In genomic region chr7:33091641-33092191, GRCh38 we compare ENCODE assay signal across 28 cellular contexts. TPM values are rescaled to one million over a fixed set of nuclear protein-coding genes. Genes with fewer than 3 reads are reported as not detected.
DNase-seq lines count a peak whose midpoint lies in the region; ATAC-seq and TF ChIP-seq lines count a peak whose summit lies in the region.
"Had no signal": no experiment of that assay in that cellular context is flagged by ENCODE, and none has a peak within 500 bp of the region (broad histone marks: within the 10 kb centered on the region; RNA-seq: fewer than 3 reads in every experiment).

No MANE protein-coding gene starts in this region.

- no peaks in the 10 kb centered on the region for H3K4me1 Mint-ChIP-seq in H9
- H3K4me1 Mint-ChIP-seq: CD8-positive, alpha-beta memory T cell had no signal

- H3K27me3 Mint-ChIP-seq in H9 (ENCODE audit: low read depth) = no peaks in the 10 kb centered on the region
- H3K27me3 Mint-ChIP-seq: activated CD4-positive, alpha-beta memory T cell treated with anti-CD3 and anti-CD28 coated beads, Interleukin-2, amount 10 ng/mL, durations not matched to agents 7 days and 5 days; CD8-positive, alpha-beta memory T cell; naive thymus-derived CD8-positive, alpha-beta T cell; type B pancreatic cell had no signal

- no peak overlapping the region for H3K4ac ChIP-seq in H9 (ENCODE audit: low read depth, low read length)

- H4K20me1 ChIP-seq in H9 (ENCODE audit: control insufficient read depth, insufficient read depth, insufficient read length) = no peaks in the 10 kb centered on the region
- H4K20me1 ChIP-seq in SK-N-SH (ENCODE audit: insufficient read depth) = no peaks in the 10 kb centered on the region
- no peaks in the 10 kb centered on the region for H4K20me1 ChIP-seq in Karpas-422 (ENCODE audit: insufficient read depth, low read depth, low read length)

- H3K36me3 Mint-ChIP-seq in H9 (ENCODE audit: insufficient read depth in 1 of 3, low read depth in 3 of 3) = peaks cover 10 to 27% (median 23%) of the 10 kb centered on the region in 3 experiments; a peak in 6 of 7 replicates

- no peak overlapping the region for H3K56ac ChIP-seq in H9 (ENCODE audit: insufficient read length, low read depth, low read length)

- no peaks in the 10 kb centered on the region for H3K23me2 ChIP-seq in H9 (ENCODE audit: insufficient read length, low read depth, low read length, poor library complexity, severe bottlenecking)

- no peak overlapping the region for H3K4me3 ChIP-seq in AG04450 (ENCODE audit: low read depth, low read length)
- H3K4me3 ChIP-seq in SK-N-SH (ENCODE audit: low read depth in 2 of 2, low read length in 1 of 2) = no peak overlapping the region
- H3K4me3 ChIP-seq in Karpas-422 (ENCODE audit: low read length) = no peak overlapping the region
- H3K4me3 ChIP-seq: left lung had no signal

- peak overlapping the region; percentile 35 for H3K27ac ChIP-seq in AG04450 (ENCODE audit: low read depth, low read length)
- H3K27ac ChIP-seq in H9 (ENCODE audit: insufficient read length, low read depth, low read length) = no peak overlapping the region
- no peak overlapping the region for H3K27ac ChIP-seq in SK-N-SH (ENCODE audit: low read depth in 2 of 2, low read length in 1 of 2)
- no peak overlapping the region for H3K27ac ChIP-seq in Karpas-422 (ENCODE audit: low read length)
- H3K27ac ChIP-seq: brain microvascular endothelial cell, HL-60, left lung had no signal

- H2BK12ac ChIP-seq in H9 (ENCODE audit: insufficient read length, low read depth, low read length) = no peak overlapping the region

- H3K4me2 ChIP-seq in H9 (ENCODE audit: insufficient read depth, insufficient read length, low read length) (no peak overlapping the region), SK-N-SH (no peak overlapping the region), Karpas-422 (ENCODE audit: low read depth, low read length, poor library complexity, severe bottlenecking) (no peak overlapping the region)

- no peak for TF ChIP-seq RAD21 in SK-N-SH (IDR thresholded peaks at IDR 0.05; ENCODE audit: low read length)

- no peak overlapping the region for H4K5ac ChIP-seq in H9 (ENCODE audit: insufficient read length, low read depth, low read length)

- no peak for DNase-seq in AG04450 (ENCODE audit: low read depth, low spot score)
- no peak for DNase-seq in H9
- DNase-seq in SK-N-SH = no peak
- no peak for DNase-seq in left lobe of liver (ENCODE audit: low spot score)
- DNase-seq in cerebellar cortex (ENCODE audit: low spot score) = no peak
- no peak for DNase-seq in Karpas-422
- DNase-seq in activated CD8-positive, alpha-beta memory T cell treated with anti-CD3 and anti-CD28 coated beads for 24 hours = no peak
- DNase-seq in glomerular visceral epithelial cell (ENCODE audit: extremely low spot score) = no peak
- DNase-seq: activated CD4-positive, alpha-beta memory T cell treated with anti-CD3 and anti-CD28 coated beads, Interleukin-2, amount 10 ng/mL, durations not matched to agents 7 days and 5 days; activated CD4-positive, CD25-positive, alpha-beta regulatory T cell treated with anti-CD3 and anti-CD28 coated beads, Interleukin-2, amount 50 U/mL, for 72 hours; activated effector memory CD4-positive, alpha-beta T cell treated with Interleukin-2 at 50 U/mL for 16 hours; brain microvascular endothelial cell; CD8-positive, alpha-beta memory T cell; DMS53; effector memory CD4-positive, alpha-beta T cell; GF-D8; GOT3; left lung; naive thymus-derived CD8-positive, alpha-beta T cell; NCI-H1105; NCI-H2029; NCI-H2227 treated with DMSO at 0.1 percent for 48 hours; NCI-H774; OCI-M1; SHP77 treated with DMSO at 0.1 percent for 48 hours; stimulated activated CD8-positive, alpha-beta memory T cell treated with anti-CD3 and anti-CD28 coated beads, Interleukin-4, amount 100 ng/mL, for 48 hours had no signal

- H4K8ac ChIP-seq in H9 (replicated peaks; ENCODE audit: insufficient read length, low read depth, low read length) = no peak overlapping the region

- no peak overlapping the region for H3K9ac ChIP-seq in H9 (ENCODE audit: extremely low read depth, insufficient read length, low read length)
- no peak overlapping the region for H3K9ac ChIP-seq in SK-N-SH
- no peak overlapping the region for H3K9ac ChIP-seq in Karpas-422 (ENCODE audit: low read length)

- H3K14ac ChIP-seq in H9 (ENCODE audit: insufficient read depth, low read length) = no peak overlapping the region

- no peak overlapping the region for H3K27ac Mint-ChIP-seq in H9
- H3K27ac Mint-ChIP-seq: activated CD4-positive, alpha-beta memory T cell treated with anti-CD3 and anti-CD28 coated beads, Interleukin-2, amount 10 ng/mL, durations not matched to agents 7 days and 5 days; type B pancreatic cell had no signal

- H3K4me1 ChIP-seq in H9 (ENCODE audit: insufficient read depth, low read length) (no peaks in the 10 kb centered on the region), SK-N-SH (ENCODE audit: control insufficient read depth in 1 of 2, insufficient read depth in 2 of 2, low read depth in 1 of 2, low read length in 1 of 2) (no peaks in the 10 kb centered on the region), Karpas-422 (ENCODE audit: low read length) (no peaks in the 10 kb centered on the region)
- H3K4me1 ChIP-seq: left lung had no signal

- no peak for TF ChIP-seq CTCF in AG04450 (IDR thresholded peaks at IDR 0.05; ENCODE audit: low read depth, low read length)
- peak; percentile 53 for TF ChIP-seq CTCF in H9 (conservative IDR thresholded peaks at IDR 0.05)
- TF ChIP-seq CTCF in SK-N-SH (IDR thresholded peaks at IDR 0.05) = 0 out of 2 replicates have a peak, but pooled peaks have one; percentile 6

- no peak overlapping the region for H3K18ac ChIP-seq in H9 (ENCODE audit: insufficient read length, low read depth, low read length)

- no peak overlapping the region for H2BK120ac ChIP-seq in H9 (ENCODE audit: low read depth, low read length, poor library complexity, severe bottlenecking)

- peak; percentile 26 for ATAC-seq in left lobe of liver
- ATAC-seq: left lung; naive thymus-derived CD8-positive, alpha-beta T cell had no signal

- no peak overlapping the region for H2AFZ ChIP-seq in H9 (ENCODE audit: low read length)
- H2AFZ ChIP-seq in SK-N-SH (ENCODE audit: low read depth) = no peak overlapping the region
- no peak overlapping the region for H2AFZ ChIP-seq in Karpas-422 (ENCODE audit: low read length)

- CTCF ChIA-PET in AG04450 (lab: Charles Lee) = interaction anchor here (1.0 to 2.2 kb wide), 2 partner anchors 17 to 245 kb away, joined by 3 to 9 read pairs; no protein-coding TSS in a partner anchor
- CTCF ChIA-PET in SK-N-SH (lab: Yijun Ruan, JAX) = interaction anchor here (1.0 to 2.4 kb wide), 3 partner anchors 11 to 325 kb away, joined by 3 to 13 read pairs (median 3); partner anchors contain the start of gene RP9

- no peak overlapping the region for H2AK5ac ChIP-seq in H9 (ENCODE audit: insufficient read length, low read length)

- H3K23ac ChIP-seq in H9 (ENCODE audit: insufficient read length, low read depth, low read length) = no peak overlapping the region

- H3K36me3 ChIP-seq in SK-N-SH (replicated peaks in 1 of 2; ENCODE audit: control insufficient read depth in 1 of 2, insufficient read depth in 2 of 2, low read length in 1 of 2) = peaks cover 19 to 27% of the 10 kb centered on the region in 2 experiments
- H3K36me3 ChIP-seq in Karpas-422 (ENCODE audit: insufficient read depth, low read length) = peaks cover 9% of the 10 kb centered on the region; the same call in 1 of the 2 replicates

- H3K4me3 Mint-ChIP-seq in H9 = no peak overlapping the region
- H3K4me3 Mint-ChIP-seq: activated CD4-positive, alpha-beta memory T cell treated with anti-CD3 and anti-CD28 coated beads, Interleukin-2, amount 10 ng/mL, durations not matched to agents 7 days and 5 days; CD8-positive, alpha-beta memory T cell; naive thymus-derived CD8-positive, alpha-beta T cell; type B pancreatic cell had no signal

- H2BK5ac ChIP-seq in H9 (ENCODE audit: insufficient read length, low read length) = no peak overlapping the region

- H3K9me3 Mint-ChIP-seq in H9 = no peaks in the 10 kb centered on the region
- H3K9me3 Mint-ChIP-seq: activated CD4-positive, alpha-beta memory T cell treated with anti-CD3 and anti-CD28 coated beads, Interleukin-2, amount 10 ng/mL, durations not matched to agents 7 days and 5 days; CD8-positive, alpha-beta memory T cell; naive thymus-derived CD8-positive, alpha-beta T cell; type B pancreatic cell had no signal

- no peak overlapping the region for H2BK20ac ChIP-seq in H9 (ENCODE audit: low read depth, low read length, poor library complexity, severe bottlenecking)

- H3F3A ChIP-seq in SK-N-SH (replicated peaks; ENCODE audit: insufficient read depth) = peaks cover 5% of the 10 kb centered on the region

- POLR2A ChIA-PET in AG04450 (lab: Yijun Ruan, JAX) (interaction anchor here (0.6 kb wide), 1 partner anchor 38 kb away, joined by 3 read pairs; no protein-coding TSS in a partner anchor), SK-N-SH (lab: Yijun Ruan, JAX) (no interaction called here)

- H3K79me1 ChIP-seq in H9 (ENCODE audit: insufficient read depth, low read depth, low read length, poor library complexity, severe bottlenecking) = no peaks in the 10 kb centered on the region

- no peak for TF ChIP-seq EP300 in SK-N-SH (IDR thresholded peaks at IDR 0.05; ENCODE audit: borderline replicate concordance in 1 of 2, low read depth in 1 of 2, low read length in 1 of 2)

- H4K91ac ChIP-seq in H9 (ENCODE audit: insufficient read length, low read depth, low read length) = no peak overlapping the region

- no peaks in the 10 kb centered on the region for H3K79me2 ChIP-seq in H9 (ENCODE audit: insufficient read depth, low read length)
- H3K79me2 ChIP-seq in SK-N-SH (ENCODE audit: insufficient read depth) = no peaks in the 10 kb centered on the region
- H3K79me2 ChIP-seq in Karpas-422 (ENCODE audit: low read length) = no peaks in the 10 kb centered on the region

- no peak overlapping the region for H3T11ph ChIP-seq in H9 (ENCODE audit: low read length)

- H2BK15ac ChIP-seq in H9 (ENCODE audit: low read depth, low read length) = no peak overlapping the region

- no CpG with 5 or more reads among the region's 5 CpGs for WGBS in H9 (ENCODE audit: extremely low coverage, insufficient read length, low lambda C conversion rate)
- WGBS in SK-N-SH (ENCODE audit: low lambda C conversion rate) = 76% methylated on average over 5 of the region's 5 CpGs

- no peaks in the 10 kb centered on the region for H3K9me2 ChIP-seq in SK-N-SH
- H3K9me2 ChIP-seq in Karpas-422 (replicated peaks; ENCODE audit: insufficient read depth, low read length) = no peaks in the 10 kb centered on the region

- H3K9me3 ChIP-seq in AG04450 (ENCODE audit: control insufficient read depth, insufficient read depth, low read length) = no peaks in the 10 kb centered on the region
- H3K9me3 ChIP-seq in H9 (ENCODE audit: control insufficient read depth, low read depth, low read length) = no peaks in the 10 kb centered on the region
- H3K9me3 ChIP-seq in SK-N-SH = no peaks in the 10 kb centered on the region
- H3K9me3 ChIP-seq in Karpas-422 (ENCODE audit: low read length) = no peaks in the 10 kb centered on the region
- H3K9me3 ChIP-seq: left lung had no signal

- no peaks in the 10 kb centered on the region for H3K27me3 ChIP-seq in AG04450 (ENCODE audit: control insufficient read depth, insufficient read depth, low read length)
- no peaks in the 10 kb centered on the region for H3K27me3 ChIP-seq in H9 (ENCODE audit: insufficient read depth, low read length)
- H3K27me3 ChIP-seq in SK-N-SH (ENCODE audit: insufficient read depth) = no peaks in the 10 kb centered on the region
- no peaks in the 10 kb centered on the region for H3K27me3 ChIP-seq in Karpas-422 (ENCODE audit: low read length)
- H3K27me3 ChIP-seq: brain microvascular endothelial cell, left lung had no signal

RNA-seq across cellular contexts. Expression of gene RP9, which starts 17.5 kb away (rescaled TPM):
- polyA plus RNA-seq in AG04450 (2011; rRNA removed) (18.2 and 23.9 TPM in 2 replicates), SK-N-SH (2012; rRNA removed) (31.6 and 32.0 TPM in 2 replicates)
- 9.1 and 9.7 TPM in 2 replicates for polyA minus RNA-seq in AG04450 (2011; rRNA and poly(A)+ RNA removed)
- total RNA-seq in H9 (2021) (13.5 and 16.2 TPM in 2 replicates), left lobe of liver (4.6 TPM)
- polyA plus RNA-seq in SK-N-SH (2012; cell fraction: cytosol; rRNA removed) = 36.3 and 38.8 TPM in 2 replicates
- 24.1 and 27.8 TPM in 2 replicates for polyA plus RNA-seq in SK-N-SH (2012; cell fraction: nucleus; rRNA removed)
- 10.3 and 12.6 TPM in 2 replicates for total RNA-seq in Karpas-422 (2014; rRNA removed; shearing (Covaris generic); ENCODE audit: low replicate concordance)

RNA-seq across cellular contexts. Expression of gene NT5C3A, which starts 29.1 kb away (rescaled TPM):
- polyA plus RNA-seq in AG04450 (2011; rRNA removed) = 13.0 and 20.3 TPM in 2 replicates
- polyA minus RNA-seq in AG04450 (2011; rRNA and poly(A)+ RNA removed) = 2.1 and 6.3 TPM in 2 replicates
- 22.1 and 22.9 TPM in 2 replicates for total RNA-seq in H9 (2021)
- polyA plus RNA-seq in SK-N-SH (2012; rRNA removed) = 13.2 and 14.1 TPM in 2 replicates
- polyA plus RNA-seq in SK-N-SH (2012; cell fraction: cytosol; rRNA removed) = 20.4 and 26.4 TPM in 2 replicates
- 5.5 and 11.5 TPM in 2 replicates for polyA plus RNA-seq in SK-N-SH (2012; cell fraction: nucleus; rRNA removed)
- total RNA-seq in left lobe of liver = 7.3 TPM
- 27.1 and 48.7 TPM in 2 replicates for total RNA-seq in Karpas-422 (2014; rRNA removed; shearing (Covaris generic); ENCODE audit: low replicate concordance)

RNA-seq across cellular contexts. Expression of gene BBS9, which starts 37.6 kb away (rescaled TPM):
- polyA plus RNA-seq in AG04450 (2011; rRNA removed) (13.5 and 15.6 TPM in 2 replicates), SK-N-SH (2012; rRNA removed) (7.5 and 11.1 TPM in 2 replicates)
- polyA minus RNA-seq in AG04450 (2011; rRNA and poly(A)+ RNA removed) = 26.9 and 28.0 TPM in 2 replicates
- total RNA-seq in H9 (2021) (26.4 and 29.7 TPM in 2 replicates), left lobe of liver (6.3 TPM)
- 10.5 and 10.7 TPM in 2 replicates for polyA plus RNA-seq in SK-N-SH (2012; cell fraction: cytosol; rRNA removed)
- 9.2 and 13.9 TPM in 2 replicates for polyA plus RNA-seq in SK-N-SH (2012; cell fraction: nucleus; rRNA removed)
- total RNA-seq in Karpas-422 (2014; rRNA removed; shearing (Covaris generic); ENCODE audit: low replicate concordance) = 10.4 and 13.0 TPM in 2 replicates
